ENCODE assay signal across 13 cellular contexts in genomic region chr19:4566402-4567051, GRCh38. TPM values are rescaled to one million over a fixed set of nuclear protein-coding genes. Genes with fewer than 3 reads are reported as not detected.
DNase-seq lines count a peak whose midpoint lies in the region; TF ChIP-seq lines count a peak whose summit lies in the region.
"Had no signal": no experiment of that assay in that cellular context is flagged by ENCODE, and none has a peak within 500 bp of the region (broad histone marks: within the 10 kb centered on the region; RNA-seq: fewer than 3 reads in every experiment).

No MANE protein-coding gene starts in this region.

- H3K27me3 ChIP-seq in KMS-11 (ENCODE audit: insufficient read depth, low read depth) (peaks cover 38% of the 10 kb centered on the region), mesenchymal stem cell (ENCODE audit: control insufficient read depth in 1 of 2, insufficient read depth in 1 of 2, low read length in 2 of 2) (peaks cover 4 to 29% of the 10 kb centered on the region in 2 experiments)

- H3K23ac ChIP-seq in mesenchymal stem cell (ENCODE audit: low read length in 2 of 2): no peak overlapping the region

- H3K79me2 ChIP-seq in KMS-11 (ENCODE audit: insufficient read depth, low read depth): no peaks in the 10 kb centered on the region

- no peak overlapping the region for H3K9ac ChIP-seq in KMS-11
- no peak overlapping the region for H3K9ac ChIP-seq in mesenchymal stem cell (ENCODE audit: low read length)

- H3K9me3 ChIP-seq in mesenchymal stem cell (ENCODE audit: control insufficient read depth, low read length): no peaks in the 10 kb centered on the region

- H2BK120ac ChIP-seq in mesenchymal stem cell (ENCODE audit: low read depth, low read length): no peak overlapping the region

- DNase-seq in NCI-H524 (lab: John Stamatoyannopoulos, UW) (peak; percentile 48 to 82), NCI-H524 treated with DMSO at 0.1 percent for 48 hours (lab: John Stamatoyannopoulos, UW) (no peak), mesenchymal stem cell (no peak), GM19240 (ENCODE audit: insufficient read length, low spot score) (no peak)
- DNase-seq in stimulated activated CD4-positive, alpha-beta T cell treated with anti-CD3 and anti-CD28 coated beads, Interleukin-2, amount 100 ng/mL, for 24 hours: no peak
- DNase-seq: activated naive CD8-positive, alpha-beta T cell treated with anti-CD3 and anti-CD28 coated beads, Interleukin-2, amount 50 U/mL, for 24 hours; foreskin melanocyte; H7; NCI-H226; stimulated activated CD4-positive, alpha-beta T cell treated with anti-CD3 and anti-CD28 coated beads, Interleukin-2, amount 100 ng/mL, for 48 hours had no signal

- WGBS in mesenchymal stem cell: 89% methylated on average over 35 of the region's 35 CpGs

- H3K4me1 ChIP-seq in KMS-11 (ENCODE audit: low read depth, poor library complexity, severe bottlenecking): peaks cover 14% of the 10 kb centered on the region
- H3K4me1 ChIP-seq in mesenchymal stem cell (ENCODE audit: control insufficient read depth, insufficient read depth, low read depth, low read length): peaks cover 3% of the 10 kb centered on the region

- no peak overlapping the region for H2BK12ac ChIP-seq in mesenchymal stem cell (ENCODE audit: low read length in 2 of 2)

- no peak overlapping the region for H2BK15ac ChIP-seq in mesenchymal stem cell (ENCODE audit: low read depth, poor library complexity, severe bottlenecking)

- no peak overlapping the region for H3K4me3 ChIP-seq in KMS-11 (IDR thresholded peaks at IDR 0.05; ENCODE audit: insufficient read depth, low read depth, low read length)
- H3K4me3 ChIP-seq in mesenchymal stem cell (ENCODE audit: insufficient read depth in 1 of 2, low read depth in 1 of 2, low read length in 2 of 2): no peak overlapping the region

- no peak overlapping the region for H2BK5ac ChIP-seq in mesenchymal stem cell (ENCODE audit: low read depth, low read length, poor library complexity, severe bottlenecking)

- H2AFZ ChIP-seq in KMS-11 (ENCODE audit: low read depth) (no peak overlapping the region), mesenchymal stem cell (ENCODE audit: low read depth, low read length) (no peak overlapping the region)

- no peak for TF ChIP-seq CTCF in KMS-11 (conservative IDR thresholded peaks at IDR 0.05; ENCODE audit: low read depth, low read length)

- peak overlapping the region; percentile 8 to 21 for H3K18ac ChIP-seq in mesenchymal stem cell (ENCODE audit: low read depth in 1 of 2, low read length in 2 of 2)

- no peak overlapping the region for H3K14ac ChIP-seq in mesenchymal stem cell (ENCODE audit: low read length in 2 of 2)

- H3K4ac ChIP-seq in mesenchymal stem cell (ENCODE audit: low read depth in 1 of 2, low read length in 2 of 2): no peak overlapping the region

- peak overlapping the region; percentile 48 for H2AK5ac ChIP-seq in mesenchymal stem cell (ENCODE audit: low read length, severe bottlenecking)

- H3K27ac ChIP-seq in KMS-11 (no peak overlapping the region), mesenchymal stem cell (ENCODE audit: low read length, poor library complexity, severe bottlenecking) (no peak overlapping the region)
- H3K27ac ChIP-seq: C4-2B, epithelial cell of prostate had no signal

- no peaks in the 10 kb centered on the region for H4K20me1 ChIP-seq in KMS-11 (ENCODE audit: insufficient read depth)

- no peak overlapping the region for H4K8ac ChIP-seq in mesenchymal stem cell (ENCODE audit: low read length)

- H3K36me3 ChIP-seq in KMS-11 (ENCODE audit: insufficient read depth): no peaks in the 10 kb centered on the region
- no peaks in the 10 kb centered on the region for H3K36me3 ChIP-seq in mesenchymal stem cell (ENCODE audit: control insufficient read depth in 1 of 2, insufficient read depth in 2 of 2, low read depth in 1 of 2, low read length in 2 of 2)

- H3K4me2 ChIP-seq in KMS-11 (peak overlapping the region; percentile 42; the same call in 1 of the 2 replicates), mesenchymal stem cell (ENCODE audit: low read length, poor library complexity, severe bottlenecking) (no peak overlapping the region)

- H3K79me1 ChIP-seq in mesenchymal stem cell (replicated peaks; ENCODE audit: low read length, poor library complexity, severe bottlenecking): no peaks in the 10 kb centered on the region

- H4K91ac ChIP-seq in mesenchymal stem cell (ENCODE audit: low read length): peak overlapping the region; percentile 39

RNA-seq across cellular contexts. Expression of gene SEMA6B, which starts 7.0 kb away (rescaled TPM):
- 2.7 TPM for polyA plus RNA-seq in mesenchymal stem cell (2013, experiment 1 of 2)
- 2.6 TPM for polyA plus RNA-seq in mesenchymal stem cell (2013, experiment 2 of 2)

RNA-seq across cellular contexts. Expression of gene LRG1, which starts 26.7 kb away (rescaled TPM):
- polyA plus RNA-seq in mesenchymal stem cell (2013, experiment 1 of 2): 0.01 TPM
- not detected for polyA plus RNA-seq in mesenchymal stem cell (2013, experiment 2 of 2)

RNA-seq across cellular contexts. Expression of gene PLIN5, which starts 31.5 kb away (rescaled TPM):
- not detected for polyA plus RNA-seq in mesenchymal stem cell (2013, experiment 1 of 2)
- polyA plus RNA-seq in mesenchymal stem cell (2013, experiment 2 of 2): not detected

RNA-seq across cellular contexts. Expression of gene PLIN4, which starts 48.2 kb away (rescaled TPM):
- polyA plus RNA-seq in mesenchymal stem cell (2013, experiment 1 of 2): 0.01 TPM
- 0.01 TPM for polyA plus RNA-seq in mesenchymal stem cell (2013, experiment 2 of 2)

Comparison
In these comparisons a context has a peak if more than half of its experiments do, and no peak if none do; other contexts are left out.
1. DNase-seq: peak in NCI-H524 (2 of 2); none in NCI-H524 treated with DMSO at 0.1 percent for 48 hours (single experiment), mesenchymal stem cell (single experiment), stimulated activated CD4-positive, alpha-beta T cell treated with anti-CD3 and anti-CD28 coated beads, Interleukin-2, amount 100 ng/mL, for 24 hours (0 of 2) and GM19240 (single experiment).